In the genomic region with DNA sequence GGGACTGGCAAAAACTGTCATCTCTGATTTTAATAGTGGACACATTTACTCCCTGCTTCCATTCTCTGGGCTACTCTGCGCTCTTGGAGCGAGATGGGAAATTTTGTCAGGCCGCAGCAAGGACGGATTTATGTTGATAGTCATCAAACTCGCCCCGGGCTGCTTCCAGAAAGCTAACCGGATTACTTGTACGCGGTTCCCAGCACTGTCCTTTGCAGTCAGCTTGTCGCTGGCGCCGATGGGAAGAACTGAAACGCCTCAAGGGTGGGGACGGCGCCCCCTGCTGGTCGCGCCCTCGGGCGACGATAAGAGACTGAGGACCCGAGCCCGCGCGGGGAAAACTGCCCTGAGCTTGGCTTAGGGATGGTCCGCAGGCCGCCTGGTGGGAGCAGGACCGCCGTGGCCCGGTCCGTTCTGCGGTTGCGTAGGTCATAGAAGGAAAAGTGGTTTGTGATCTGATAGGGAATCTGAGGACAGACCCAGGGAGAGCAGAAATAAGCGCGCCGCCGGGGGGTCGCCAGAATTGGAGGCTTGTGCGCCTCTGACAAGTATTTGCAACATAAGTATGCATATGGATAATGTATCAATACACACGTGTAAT, we compare ENCODE assay signal across 8 cellular contexts. TPM values are rescaled to one million over a fixed set of nuclear protein-coding genes. Genes with fewer than 3 reads are reported as not detected.
DNase-seq lines count a peak whose midpoint lies in the region; ATAC-seq and TF ChIP-seq lines count a peak whose summit lies in the region.

No MANE protein-coding gene starts in this region.

- H3K79me2 ChIP-seq in parathyroid adenoma: no peaks in the 10 kb centered on the region

- peak in 1 of 2 donors; percentile 67 for TF ChIP-seq EP300 in tibial nerve (IDR thresholded peaks at IDR 0.05)

- peak overlapping the region; percentile 7 for H3K27ac ChIP-seq in parathyroid adenoma
- H3K27ac ChIP-seq in tibial nerve: peak overlapping the region; percentile 52 to 93 (median 88)

- WGBS in tibial nerve, 2 donors: 0 to 1% methylated on average over 38 to 39 of the region's 39 CpGs

- peak; percentile 63 for ATAC-seq in activated naive CD8-positive, alpha-beta T cell treated with anti-CD3 and anti-CD28 coated beads, Interleukin-2, amount 10 ng/mL, durations not matched to agents 7 days and 5 days (ENCODE audit: low read depth)

- TF ChIP-seq CTCF in HFFc6 (IDR thresholded peaks at IDR 0.05) (peak; percentile 100), parathyroid adenoma (IDR thresholded peaks at IDR 0.05) (peak; percentile 97), tibial nerve (IDR thresholded peaks at IDR 0.05) (peak; percentile 91 to 97 (median 94))

- H3K4me1 ChIP-seq in parathyroid adenoma (peaks cover 3% of the 10 kb centered on the region), tibial nerve (peaks cover 3 to 23% (median 10%) of the 10 kb centered on the region in 4 donors)

- H3K36me3 Mint-ChIP-seq in HFFc6 (ENCODE audit: low read depth): no peaks in the 10 kb centered on the region; the same call in 1 of the 2 replicates
- H3K36me3 Mint-ChIP-seq in activated naive CD8-positive, alpha-beta T cell treated with anti-CD3 and anti-CD28 coated beads, Interleukin-2, amount 10 ng/mL, durations not matched to agents 7 days and 5 days: peaks cover 17% of the 10 kb centered on the region

- DNase-seq in GM04504 (ENCODE audit: low read depth) (peak; percentile 66), HFFc6 (peak; percentile 85), NCI-H1105 (lab: John Stamatoyannopoulos, UW) (peak; percentile 90), SKM-1 treated with dmso at 0.1 percent for 144 hours (lab: John Stamatoyannopoulos, UW; ENCODE audit: unreplicated experiment) (peak; percentile 82), cardiac septum (ENCODE audit: low spot score) (peak; percentile 95), tibial nerve (ENCODE audit: low spot score in 2 of 2) (peak; percentile 93 to 95)
- peak; percentile 93 for DNase-seq in activated naive CD8-positive, alpha-beta T cell treated with anti-CD3 and anti-CD28 coated beads, Interleukin-2, amount 10 ng/mL, durations not matched to agents 7 days and 5 days

- H3K4me3 ChIP-seq in parathyroid adenoma (ENCODE audit: low read depth, low read length) (peak overlapping the region; percentile 85), tibial nerve (peak overlapping the region; percentile 80 to 93 (median 88))

- peak overlapping the region; percentile 90 for H3K4me2 ChIP-seq in parathyroid adenoma (ENCODE audit: low read length)

- no peak overlapping the region for H3K4me3 Mint-ChIP-seq in HFFc6
- no peak overlapping the region for H3K4me3 Mint-ChIP-seq in activated naive CD8-positive, alpha-beta T cell treated with anti-CD3 and anti-CD28 coated beads, Interleukin-2, amount 10 ng/mL, durations not matched to agents 7 days and 5 days

- TF ChIP-seq POLR2A in tibial nerve (IDR thresholded peaks at IDR 0.05): peak in 1 of 2 donors; percentile 29

- H3K27ac Mint-ChIP-seq in HFFc6: no peak overlapping the region
- H3K27ac Mint-ChIP-seq in activated naive CD8-positive, alpha-beta T cell treated with anti-CD3 and anti-CD28 coated beads, Interleukin-2, amount 10 ng/mL, durations not matched to agents 7 days and 5 days: no peak overlapping the region

- H3K9ac ChIP-seq in parathyroid adenoma: no peak overlapping the region

- H3K36me3 ChIP-seq in parathyroid adenoma (ENCODE audit: control insufficient read depth, insufficient read depth, low read length) (no peaks in the 10 kb centered on the region), tibial nerve (peaks cover 0 to 27% (median 10%) of the 10 kb centered on the region in 3 donors)

- peaks cover 8% of the 10 kb centered on the region for H3K27me3 Mint-ChIP-seq in HFFc6 (ENCODE audit: insufficient read depth)
- peaks cover 35% of the 10 kb centered on the region for H3K27me3 Mint-ChIP-seq in activated naive CD8-positive, alpha-beta T cell treated with anti-CD3 and anti-CD28 coated beads, Interleukin-2, amount 10 ng/mL, durations not matched to agents 7 days and 5 days

- H3K4me1 Mint-ChIP-seq in HFFc6 (ENCODE audit: low read depth): peaks cover 14% of the 10 kb centered on the region; the same call in 1 of the 2 replicates
- peaks cover 18% of the 10 kb centered on the region for H3K4me1 Mint-ChIP-seq in activated naive CD8-positive, alpha-beta T cell treated with anti-CD3 and anti-CD28 coated beads, Interleukin-2, amount 10 ng/mL, durations not matched to agents 7 days and 5 days

- H3K9me3 ChIP-seq in parathyroid adenoma (ENCODE audit: control insufficient read depth, low read length) (no peaks in the 10 kb centered on the region), tibial nerve (no peaks in the 10 kb centered on the region)

- peak overlapping the region; percentile 80 for H2AFZ ChIP-seq in parathyroid adenoma

- no peaks in the 10 kb centered on the region for H3K27me3 ChIP-seq in parathyroid adenoma (ENCODE audit: control insufficient read depth, insufficient read depth, low read length)
- H3K27me3 ChIP-seq in tibial nerve: peaks cover 0 to 26% of the 10 kb centered on the region in 2 donors

- intact Hi-C loops in cardiac septum (cut with DNase I): loop anchor here (1.0 to 10.0 kb wide), 4 partner anchors 75 to 1269 kb away; a partner anchor contains a TSS

- POLR2A ChIA-PET in activated naive CD8-positive, alpha-beta T cell treated with anti-CD3 and anti-CD28 coated beads, Interleukin-2, amount 10 ng/mL, durations not matched to agents 7 days and 5 days (lab: Charles Lee): interaction anchor here (0.5 to 1.3 kb wide), 10 partner anchors 19 to 536 kb away, joined by 3 to 6 read pairs (median 4); a partner anchor contains a TSS

- no peaks in the 10 kb centered on the region for H3K9me3 Mint-ChIP-seq in HFFc6
- no peaks in the 10 kb centered on the region for H3K9me3 Mint-ChIP-seq in activated naive CD8-positive, alpha-beta T cell treated with anti-CD3 and anti-CD28 coated beads, Interleukin-2, amount 10 ng/mL, durations not matched to agents 7 days and 5 days

RNA-seq across cellular contexts. Expression of a gene that starts 1.0 kb away (rescaled TPM):
- 10 to 100 TPM; 14.2 to 17.2 (median 15.5) TPM for total RNA-seq in HFFc6 (2021; fragmentation: NEBNext Ultra II Directional; extraction: Animal tissue kit (Norgen Biotek cat#: 25700))
- 10 to 100 TPM; 28.3 to 31.7 TPM for total RNA-seq in activated naive CD8-positive, alpha-beta T cell treated with anti-CD3 and anti-CD28 coated beads, Interleukin-2, amount 10 ng/mL, durations not matched to agents 7 days and 5 days
- total RNA-seq in cardiac septum: 7.4 TPM
- 10 to 100 TPM in 3 of 4 donors, 1 to 10 TPM in 1; 8.3 to 13.2 (median 10.6) TPM for total RNA-seq in tibial nerve

RNA-seq across cellular contexts. Expression of a gene that starts 57.6 kb away (rescaled TPM):
- 10 to 100 TPM; 42.6 to 55.7 (median 51.8) TPM for total RNA-seq in HFFc6 (2021; fragmentation: NEBNext Ultra II Directional; extraction: Animal tissue kit (Norgen Biotek cat#: 25700))
- 10 to 100 TPM; 83.1 to 86.4 TPM for total RNA-seq in activated naive CD8-positive, alpha-beta T cell treated with anti-CD3 and anti-CD28 coated beads, Interleukin-2, amount 10 ng/mL, durations not matched to agents 7 days and 5 days
- total RNA-seq in cardiac septum (34.7 TPM), tibial nerve (10 to 100 TPM; 46.5 to 67.8 (median 56.2) TPM)

Comparison
In these comparisons a context has a peak if more than half of its experiments do, and no peak if none do; other contexts are left out.
1. Peak in every context shown above with its lines: DNase-seq, ATAC-seq, H3K4me3 ChIP-seq and H3K27ac ChIP-seq.